Comparison of ENCODE assay signal across 17 cellular contexts in the genomic region with DNA sequence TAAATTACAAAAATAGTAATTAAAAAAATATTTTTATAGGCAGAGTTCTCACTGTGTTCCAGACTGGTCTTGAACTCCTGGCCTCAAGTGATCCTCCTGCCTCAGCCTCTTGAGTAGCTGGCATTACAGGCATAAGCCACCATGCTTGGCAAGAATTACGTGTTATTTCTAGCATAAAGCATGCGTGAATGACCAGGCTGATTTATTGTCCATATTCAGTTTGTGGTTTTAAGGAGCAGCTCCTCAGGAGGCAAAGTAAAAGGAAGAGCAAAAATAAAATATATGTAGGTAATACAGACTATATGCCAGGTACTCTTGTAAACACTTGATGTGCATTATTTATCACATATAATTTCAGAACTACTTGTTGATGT. TPM values are rescaled to one million over a fixed set of nuclear protein-coding genes. Genes with fewer than 3 reads are reported as not detected.
DNase-seq lines count a peak whose midpoint lies in the region; ATAC-seq and TF ChIP-seq lines count a peak whose summit lies in the region.
"Had no signal": no experiment of that assay in that cellular context is flagged by ENCODE, and none has a peak within 500 bp of the region (broad histone marks: within the 10 kb centered on the region; RNA-seq: fewer than 3 reads in every experiment).

No MANE protein-coding gene starts in this region.

- H2AFZ ChIP-seq in DND-41 (ENCODE audit: low read depth, low read length) (no peak overlapping the region), OCI-LY3 (ENCODE audit: low read depth, low read length) (no peak overlapping the region)

- H4K20me1 ChIP-seq in DND-41 (ENCODE audit: insufficient read depth, low read length) (no peaks in the 10 kb centered on the region), OCI-LY3 (ENCODE audit: insufficient read depth, low read length) (no peaks in the 10 kb centered on the region)

- H3K36me3 ChIP-seq in DND-41 (ENCODE audit: insufficient read depth, low read length): no peaks in the 10 kb centered on the region
- no peaks in the 10 kb centered on the region for H3K36me3 ChIP-seq in OCI-LY3 (replicated peaks; ENCODE audit: low read depth, low read length)

- TF ChIP-seq CTCF in DND-41 (IDR thresholded peaks at IDR 0.05; ENCODE audit: borderline replicate concordance, extremely low read depth, low read length, poor library complexity, severe bottlenecking) (no peak), OCI-LY3 (IDR thresholded peaks at IDR 0.05; ENCODE audit: low read depth, low read length) (no peak), glutamatergic neuron (IDR thresholded peaks at IDR 0.05; ENCODE audit: partially characterized antibody, unreplicated experiment) (no peak)

- H3K9me3 ChIP-seq in DND-41 (ENCODE audit: insufficient read depth, low read length, severe bottlenecking): peaks cover 8% of the 10 kb centered on the region
- H3K9me3 ChIP-seq in OCI-LY3 (ENCODE audit: insufficient read depth, low read length): no peaks in the 10 kb centered on the region
- H3K9me3 ChIP-seq: psoas muscle had no signal

- no peaks in the 10 kb centered on the region for H3K27me3 Mint-ChIP-seq in T-helper 1 cell treated with Interleukin-12 subunit alpha and Interleukin-12 subunit beta and Interleukin-4 antibody, amounts not matched to agents 30 μg/mL and 1 μg/mL, for 36 hours (ENCODE audit: low read depth)
- H3K27me3 Mint-ChIP-seq in glutamatergic neuron (ENCODE audit: unreplicated experiment): peaks cover 2% of the 10 kb centered on the region
- H3K27me3 Mint-ChIP-seq: brain had no signal

- H3K4me1 ChIP-seq in DND-41 (ENCODE audit: insufficient read depth, low read length) (peaks cover 66% of the 10 kb centered on the region), OCI-LY3 (ENCODE audit: low read length) (peaks cover 96% of the 10 kb centered on the region)
- H3K4me1 ChIP-seq: psoas muscle had no signal

- peak overlapping the region; percentile 97 for H3K27ac Mint-ChIP-seq in T-helper 1 cell treated with Interleukin-12 subunit alpha and Interleukin-12 subunit beta and Interleukin-4 antibody, amounts not matched to agents 30 μg/mL and 1 μg/mL, for 36 hours
- peak overlapping the region; percentile 92 for H3K27ac Mint-ChIP-seq in glutamatergic neuron (ENCODE audit: unreplicated experiment)

- peaks cover 20% of the 10 kb centered on the region for H3K36me3 Mint-ChIP-seq in T-helper 1 cell treated with Interleukin-12 subunit alpha and Interleukin-12 subunit beta and Interleukin-4 antibody, amounts not matched to agents 30 μg/mL and 1 μg/mL, for 36 hours (ENCODE audit: low read depth)
- peaks cover 3% of the 10 kb centered on the region for H3K36me3 Mint-ChIP-seq in glutamatergic neuron (ENCODE audit: unreplicated experiment)
- H3K36me3 Mint-ChIP-seq: brain had no signal

- H3K9ac ChIP-seq in DND-41 (ENCODE audit: low read depth, low read length) (no peak overlapping the region), OCI-LY3 (ENCODE audit: low read length) (no peak overlapping the region)

- H3K9me3 Mint-ChIP-seq in T-helper 1 cell treated with Interleukin-12 subunit alpha and Interleukin-12 subunit beta and Interleukin-4 antibody, amounts not matched to agents 30 μg/mL and 1 μg/mL, for 36 hours: peaks cover 24% of the 10 kb centered on the region
- peaks cover 7% of the 10 kb centered on the region for H3K9me3 Mint-ChIP-seq in glutamatergic neuron (ENCODE audit: unreplicated experiment)

- H3K27ac ChIP-seq in DND-41 (ENCODE audit: low read length): peak overlapping the region; percentile 98
- H3K27ac ChIP-seq in OCI-LY3 (ENCODE audit: low read length): peak overlapping the region; percentile 97; the same call in 1 of the 2 replicates
- H3K27ac ChIP-seq: 22Rv1, psoas muscle had no signal

- no peak overlapping the region for H3K4me2 ChIP-seq in DND-41 (ENCODE audit: insufficient read depth, low read length)
- H3K4me2 ChIP-seq in OCI-LY3 (ENCODE audit: low read length): peak overlapping the region; percentile 94; the same call in 1 of the 2 replicates

- peaks cover 83% of the 10 kb centered on the region for H3K4me1 Mint-ChIP-seq in T-helper 1 cell treated with Interleukin-12 subunit alpha and Interleukin-12 subunit beta and Interleukin-4 antibody, amounts not matched to agents 30 μg/mL and 1 μg/mL, for 36 hours (ENCODE audit: low read depth)
- H3K4me1 Mint-ChIP-seq in glutamatergic neuron (ENCODE audit: low read depth, unreplicated experiment): peaks cover 19% of the 10 kb centered on the region

- H3K27me3 ChIP-seq in DND-41 (ENCODE audit: insufficient read depth, low read length, poor library complexity) (no peaks in the 10 kb centered on the region), OCI-LY3 (ENCODE audit: low read depth, low read length) (peaks cover 3% of the 10 kb centered on the region; the same call in 1 of the 2 replicates)

- H3K4me3 Mint-ChIP-seq in T-helper 1 cell treated with Interleukin-12 subunit alpha and Interleukin-12 subunit beta and Interleukin-4 antibody, amounts not matched to agents 30 μg/mL and 1 μg/mL, for 36 hours: peak overlapping the region; percentile 70
- H3K4me3 Mint-ChIP-seq in glutamatergic neuron (ENCODE audit: unreplicated experiment): no peak overlapping the region
- H3K4me3 Mint-ChIP-seq: brain had no signal

- ATAC-seq in DND-41 (ENCODE audit: insufficient read depth, low read depth) (no peak), GM21723 (IDR thresholded peaks at IDR 0.05; ENCODE audit: unreplicated experiment) (no peak), HG02973 (IDR thresholded peaks at IDR 0.05; ENCODE audit: unreplicated experiment) (no peak)
- ATAC-seq: Panc1, psoas muscle had no signal

- DNase-seq in T-helper 1 cell: no peak
- no peak for DNase-seq in DND-41
- no peak for DNase-seq in glutamatergic neuron
- no peak for DNase-seq in midbrain (lab: John Stamatoyannopoulos, UW)
- DNase-seq: activated CD4-positive, CD25-positive, alpha-beta regulatory T cell treated with anti-CD3 and anti-CD28 coated beads, Interleukin-2, amount 50 U/mL, for 72 hours; HCEC 1CT; hippocampal formation; Kasumi-1; NCI-H2029; psoas muscle had no signal

- H3K79me2 ChIP-seq in DND-41 (ENCODE audit: insufficient read depth, low read length) (peaks cover 3% of the 10 kb centered on the region; the same call in 1 of the 2 replicates), OCI-LY3 (ENCODE audit: low read length) (no peaks in the 10 kb centered on the region)

- no peak overlapping the region for H3K4me3 ChIP-seq in DND-41 (ENCODE audit: low read depth in 1 of 2, low read length in 2 of 2)
- no peak overlapping the region for H3K4me3 ChIP-seq in OCI-LY3 (ENCODE audit: low read length)
- H3K4me3 ChIP-seq: psoas muscle had no signal

RNA-seq across cellular contexts. Expression of a gene that starts 7.1 kb away (rescaled TPM):
- not detected for total RNA-seq in glutamatergic neuron (ENCODE audit: unreplicated experiment)
